Comparison of ENCODE assay signal across 38 cellular contexts in the genomic region with DNA sequence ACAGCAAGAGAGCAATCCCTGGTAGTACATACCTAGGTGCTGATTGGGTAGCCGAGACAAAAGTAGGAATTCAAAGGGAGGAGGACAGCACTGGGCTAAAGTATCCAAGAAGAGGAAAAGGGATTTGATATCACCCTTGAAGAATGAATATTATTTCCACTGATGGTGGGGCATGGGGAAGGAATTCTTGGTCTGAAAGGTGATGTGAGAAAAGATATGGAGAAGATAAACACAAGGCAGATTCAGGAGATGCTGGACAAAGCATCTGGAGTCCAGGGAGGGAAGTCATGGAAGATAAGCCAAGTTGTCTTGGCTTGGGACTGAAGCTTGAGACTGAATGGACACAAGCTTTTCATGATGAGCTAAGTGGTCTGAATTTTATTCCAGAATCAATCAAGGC.
"Had no signal": no experiment of that assay in that cellular context is flagged by ENCODE, and none has a peak within 500 bp of the region (broad histone marks: within the 10 kb centered on the region; RNA-seq: fewer than 3 reads in every experiment).

No MANE protein-coding gene starts in this region.

- H3K4me1 Mint-ChIP-seq: activated naive CD4-positive, alpha-beta T cell treated with anti-CD3 and anti-CD28 coated beads, Interleukin-2, amount 10 ng/mL, durations not matched to agents 7 days and 5 days; activated naive CD4-positive, alpha-beta T cell treated with anti-CD3 and anti-CD28 coated beads, Interleukin-2, amount 50 U/mL, for 24 hours; activated naive CD8-positive, alpha-beta T cell treated with anti-CD3 and anti-CD28 coated beads for 36 hours; activated naive CD8-positive, alpha-beta T cell treated with anti-CD3 and anti-CD28 coated beads, Interleukin-2, amount 10 ng/mL, durations not matched to agents 7 days and 5 days; activated naive CD8-positive, alpha-beta T cell treated with anti-CD3 and anti-CD28 coated beads, Interleukin-2, amount 50 U/mL, for 24 hours; activated T-helper 17 cell treated with anti-CD3 and anti-CD28 coated beads, Interleukin-2, amount 50 U/mL, for 72 hours; central memory CD8-positive, alpha-beta T cell had no signal

- H3K4me3 Mint-ChIP-seq: activated naive CD4-positive, alpha-beta T cell treated with anti-CD3 and anti-CD28 coated beads for 36 hours; activated naive CD4-positive, alpha-beta T cell treated with anti-CD3 and anti-CD28 coated beads, Interleukin-2, amount 10 ng/mL, durations not matched to agents 7 days and 5 days; activated naive CD4-positive, alpha-beta T cell treated with anti-CD3 and anti-CD28 coated beads, Interleukin-2, amount 50 U/mL, for 24 hours; activated naive CD8-positive, alpha-beta T cell; activated naive CD8-positive, alpha-beta T cell treated with anti-CD3 and anti-CD28 coated beads for 36 hours; activated naive CD8-positive, alpha-beta T cell treated with anti-CD3 and anti-CD28 coated beads, Interleukin-2, amount 10 ng/mL, durations not matched to agents 7 days and 5 days; activated naive CD8-positive, alpha-beta T cell treated with anti-CD3 and anti-CD28 coated beads, Interleukin-2, amount 50 U/mL, for 24 hours; activated T-cell treated with anti-CD3 and anti-CD28 coated beads, Interleukin-2, amount 50 U/mL, for 24 hours; activated T-cell treated with anti-CD3 and anti-CD28 coated beads, Interleukin-2, amount 50 U/mL, for 4 hours; activated T-cell treated with anti-CD3 and anti-CD28 coated beads, Interleukin-2, amount 50 U/mL, for 72 hours; activated T-helper 1 cell treated with anti-CD3 and anti-CD28 coated beads, Interleukin-12 subunit alpha, Interleukin-12 subunit beta, Interleukin-2, Interleukin-4 antibody, amounts not matched to agents 30 ng/mL and 10 ng/mL and 1 ng/mL, durations not matched to agents 14 hours and 24 hours and 36 hours; activated T-helper 17 cell treated with anti-CD3 and anti-CD28 coated beads, Interleukin-2, amount 50 U/mL, for 72 hours; brain; central memory CD8-positive, alpha-beta T cell had no signal

- H3K4me1 ChIP-seq: adrenal gland, ascending aorta, body of pancreas, breast epithelium had no signal

- H3K27me3 Mint-ChIP-seq: activated naive CD4-positive, alpha-beta T cell treated with anti-CD3 and anti-CD28 coated beads, Interleukin-2, amount 10 ng/mL, durations not matched to agents 7 days and 5 days; activated naive CD8-positive, alpha-beta T cell treated with anti-CD3 and anti-CD28 coated beads, Interleukin-2, amount 10 ng/mL, durations not matched to agents 7 days and 5 days; central memory CD8-positive, alpha-beta T cell had no signal

- H3K9me3 Mint-ChIP-seq: activated naive CD4-positive, alpha-beta T cell treated with anti-CD3 and anti-CD28 coated beads for 36 hours; activated naive CD4-positive, alpha-beta T cell treated with anti-CD3 and anti-CD28 coated beads, Interleukin-2, amount 10 ng/mL, durations not matched to agents 7 days and 5 days; activated naive CD4-positive, alpha-beta T cell treated with anti-CD3 and anti-CD28 coated beads, Interleukin-2, amount 50 U/mL, for 24 hours; activated naive CD8-positive, alpha-beta T cell treated with anti-CD3 and anti-CD28 coated beads for 36 hours; activated naive CD8-positive, alpha-beta T cell treated with anti-CD3 and anti-CD28 coated beads, Interleukin-2, amount 10 ng/mL, durations not matched to agents 7 days and 5 days; activated naive CD8-positive, alpha-beta T cell treated with anti-CD3 and anti-CD28 coated beads, Interleukin-2, amount 50 U/mL, for 24 hours; activated T-cell treated with anti-CD3 and anti-CD28 coated beads, Interleukin-2, amount 50 U/mL, for 24 hours; activated T-cell treated with anti-CD3 and anti-CD28 coated beads, Interleukin-2, amount 50 U/mL, for 4 hours; activated T-cell treated with anti-CD3 and anti-CD28 coated beads, Interleukin-2, amount 50 U/mL, for 72 hours; activated T-helper 1 cell treated with anti-CD3 and anti-CD28 coated beads, Interleukin-12 subunit alpha, Interleukin-12 subunit beta, Interleukin-2, Interleukin-4 antibody, amounts not matched to agents 30 ng/mL and 10 ng/mL and 1 ng/mL, durations not matched to agents 14 hours and 24 hours and 36 hours; activated T-helper 17 cell treated with anti-CD3 and anti-CD28 coated beads, Interleukin-2, amount 50 U/mL, for 72 hours; activated T-helper 2 cell treated with anti-CD3 and anti-CD28 coated beads, Interferon-gamma antibody, Interleukin-2, Interleukin-4, amounts not matched to agents 10 μg/mL and 5 μg/mL and 100 μg/mL, durations not matched to agents 14 hours and 24 hours and 36 hours had no signal

- H3K4me3 ChIP-seq: adrenal gland, ascending aorta, body of pancreas, breast epithelium, cardiac muscle cell had no signal

- H3K27ac ChIP-seq: adrenal gland, ascending aorta, body of pancreas, brain microvascular endothelial cell, breast epithelium, cardiac muscle cell had no signal

- ATAC-seq: activated naive CD4-positive, alpha-beta T cell treated with anti-CD3 and anti-CD28 coated beads, Interleukin-2, amount 50 U/mL, for 72 hours; activated naive CD8-positive, alpha-beta T cell treated with anti-CD3 and anti-CD28 coated beads, Interleukin-2, amount 50 U/mL, for 24 hours; activated T-cell treated with anti-CD3 and anti-CD28 coated beads, Interleukin-2, amount 50 U/mL, for 4 hours; activated T-cell treated with anti-CD3 and anti-CD28 coated beads, Interleukin-2, amount 50 U/mL, for 72 hours; activated T-helper 17 cell treated with anti-CD3 and anti-CD28 coated beads, Interleukin-2, amount 50 U/mL, for 72 hours; body of pancreas had no signal

- H3K9me3 ChIP-seq: adrenal gland, ascending aorta, body of pancreas, breast epithelium had no signal

- H3K36me3 Mint-ChIP-seq: activated naive CD4-positive, alpha-beta T cell treated with anti-CD3 and anti-CD28 coated beads, Interleukin-2, amount 10 ng/mL, durations not matched to agents 7 days and 5 days; activated naive CD4-positive, alpha-beta T cell treated with anti-CD3 and anti-CD28 coated beads, Interleukin-2, amount 50 U/mL, for 24 hours; activated naive CD4-positive, alpha-beta T cell treated with anti-CD3 and anti-CD28 coated beads, Interleukin-2, amount 50 U/mL, for 72 hours; activated naive CD8-positive, alpha-beta T cell; activated naive CD8-positive, alpha-beta T cell treated with anti-CD3 and anti-CD28 coated beads for 36 hours; activated naive CD8-positive, alpha-beta T cell treated with anti-CD3 and anti-CD28 coated beads, Interleukin-2, amount 10 ng/mL, durations not matched to agents 7 days and 5 days had no signal

- DNase-seq: activated effector memory CD4-positive, alpha-beta T cell treated with anti-CD3 and anti-CD28 coated beads, Interleukin-2, amount 50 U/mL, for 16 hours; activated effector memory CD4-positive, alpha-beta T cell treated with Interleukin-2 at 50 U/mL for 16 hours; activated gamma-delta T cell; activated gamma-delta T cell treated with Interleukin-2 at 50 U/mL for 16 hours; activated naive CD4-positive, alpha-beta T cell; activated naive CD4-positive, alpha-beta T cell treated with anti-CD3 and anti-CD28 coated beads for 36 hours; activated naive CD4-positive, alpha-beta T cell treated with anti-CD3 and anti-CD28 coated beads, Interleukin-2, amount 10 ng/mL, durations not matched to agents 7 days and 5 days; activated naive CD4-positive, alpha-beta T cell treated with anti-CD3 and anti-CD28 coated beads, Interleukin-2, amount 50 U/mL, for 16 hours; activated naive CD4-positive, alpha-beta T cell treated with Interleukin-2 at 50 U/mL for 16 hours; activated naive CD8-positive, alpha-beta T cell treated with anti-CD3 and anti-CD28 coated beads for 36 hours; activated naive CD8-positive, alpha-beta T cell treated with anti-CD3 and anti-CD28 coated beads, Interleukin-2, amount 10 ng/mL, durations not matched to agents 7 days and 5 days; activated naive CD8-positive, alpha-beta T cell treated with anti-CD3 and anti-CD28 coated beads, Interleukin-2, amount 50 U/mL, for 24 hours; activated T-cell treated with anti-CD3 and anti-CD28 coated beads, Interleukin-2, amount 50 U/mL, for 24 hours; activated T-cell treated with anti-CD3 and anti-CD28 coated beads, Interleukin-2, amount 50 U/mL, for 4 hours; activated T-cell treated with anti-CD3 and anti-CD28 coated beads, Interleukin-2, amount 50 U/mL, for 48 hours; activated T-cell treated with anti-CD3 and anti-CD28 coated beads, Interleukin-2, amount 50 U/mL, for 72 hours; adrenal gland; amniotic stem cell; amygdala; anterior cingulate cortex; aorta; body of pancreas; brain microvascular endothelial cell; caudate nucleus; central memory CD4-positive, alpha-beta T cell; cerebellar nuclear complex had no signal

- H3K27me3 ChIP-seq: adrenal gland, ascending aorta, body of pancreas, brain microvascular endothelial cell, breast epithelium, cardiac muscle cell had no signal

- FAIRE-seq: colon had no signal

- H3K36me3 ChIP-seq: adrenal gland, ascending aorta, brain microvascular endothelial cell, breast epithelium, cardiac muscle cell had no signal

- H3K27ac Mint-ChIP-seq: activated naive CD4-positive, alpha-beta T cell treated with anti-CD3 and anti-CD28 coated beads for 36 hours; activated naive CD4-positive, alpha-beta T cell treated with anti-CD3 and anti-CD28 coated beads, Interleukin-2, amount 10 ng/mL, durations not matched to agents 7 days and 5 days; activated naive CD4-positive, alpha-beta T cell treated with anti-CD3 and anti-CD28 coated beads, Interleukin-2, amount 50 U/mL, for 24 hours; activated naive CD8-positive, alpha-beta T cell; activated naive CD8-positive, alpha-beta T cell treated with anti-CD3 and anti-CD28 coated beads for 36 hours; activated naive CD8-positive, alpha-beta T cell treated with anti-CD3 and anti-CD28 coated beads, Interleukin-2, amount 10 ng/mL, durations not matched to agents 7 days and 5 days; activated naive CD8-positive, alpha-beta T cell treated with anti-CD3 and anti-CD28 coated beads, Interleukin-2, amount 50 U/mL, for 24 hours; activated T-cell treated with anti-CD3 and anti-CD28 coated beads, Interleukin-2, amount 50 U/mL, for 24 hours; activated T-cell treated with anti-CD3 and anti-CD28 coated beads, Interleukin-2, amount 50 U/mL, for 72 hours; activated T-helper 1 cell treated with anti-CD3 and anti-CD28 coated beads, Interleukin-12 subunit alpha, Interleukin-12 subunit beta, Interleukin-2, Interleukin-4 antibody, amounts not matched to agents 30 ng/mL and 10 ng/mL and 1 ng/mL, durations not matched to agents 14 hours and 24 hours and 36 hours; activated T-helper 17 cell treated with anti-CD3 and anti-CD28 coated beads, Interleukin-2, amount 50 U/mL, for 72 hours; activated T-helper 2 cell treated with anti-CD3 and anti-CD28 coated beads, Interferon-gamma antibody, Interleukin-2, Interleukin-4, amounts not matched to agents 10 μg/mL and 5 μg/mL and 100 μg/mL, durations not matched to agents 14 hours and 24 hours and 36 hours; brain had no signal
